20 cellular contexts compared by ENCODE assay signal in the genomic region with DNA sequence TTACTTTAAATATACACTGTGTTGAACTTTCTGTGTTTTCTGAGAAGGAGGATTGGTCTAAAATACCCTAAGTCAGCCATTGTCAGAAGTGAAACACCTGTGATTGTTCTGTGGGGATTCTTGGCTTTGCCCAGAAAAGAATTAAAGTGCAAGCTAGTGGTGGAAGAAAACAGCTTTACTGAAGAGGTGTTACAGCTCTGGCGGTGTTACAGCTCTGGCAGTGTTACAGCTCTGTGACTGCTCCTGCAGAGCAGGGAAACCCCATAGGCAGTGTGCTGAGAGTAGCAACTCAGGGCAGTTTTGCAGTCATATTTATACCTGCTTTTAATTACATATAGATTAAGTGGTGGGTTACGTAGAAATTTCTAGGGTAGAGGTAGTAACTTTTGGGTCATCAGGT.
"Had no signal": no experiment of that assay in that cellular context is flagged by ENCODE, and none has a peak within 500 bp of the region (broad histone marks: within the 10 kb centered on the region; RNA-seq: fewer than 3 reads in every experiment).

No MANE protein-coding gene starts in this region.

- H3K9me2 ChIP-seq: SK-N-SH had no signal

- ATAC-seq: activated CD8-positive, alpha-beta T cell treated with anti-CD3 and anti-CD28 coated beads for 36 hours; PC-3 had no signal

- H3K27me3 ChIP-seq: adrenal gland had no signal

- H3K9me3 ChIP-seq: adrenal gland, SK-N-SH had no signal

- H3K4me1 ChIP-seq: adrenal gland had no signal

- H3K36me3 ChIP-seq: adrenal gland had no signal

- DNase-seq: activated CD4-positive, CD25-positive, alpha-beta regulatory T cell; activated CD8-positive, alpha-beta memory T cell treated with anti-CD3 and anti-CD28 coated beads, Interleukin-2, amount 50 U/mL, for 4 hours; activated CD8-positive, alpha-beta T cell treated with anti-CD3 and anti-CD28 coated beads for 36 hours; activated naive CD4-positive, alpha-beta T cell treated with anti-CD3 and anti-CD28 coated beads, Interleukin-2, amount 50 U/mL, for 16 hours; activated naive CD8-positive, alpha-beta T cell treated with anti-CD3 and anti-CD28 coated beads, Interleukin-2, amount 10 ng/mL, durations not matched to agents 7 days and 5 days; adrenal gland; anterior cingulate cortex; central memory CD4-positive, alpha-beta T cell; KBM-7; NCI-H1092; NCI-H1417; NCI-H1930; NCI-H345; NCI-H510A; NCI-H526 treated with DMSO at 0.1 percent for 48 hours; NCI-H82; PC-3; SK-N-SH; T-helper 1 cell had no signal

- H3K4me2 ChIP-seq: SK-N-SH had no signal

- H3K9ac ChIP-seq: SK-N-SH had no signal

- H3K27ac ChIP-seq: adrenal gland, VCaP had no signal

- H3K4me3 ChIP-seq: adrenal gland had no signal
